ENCODE assay signal across 8 cellular contexts in the genomic region with DNA sequence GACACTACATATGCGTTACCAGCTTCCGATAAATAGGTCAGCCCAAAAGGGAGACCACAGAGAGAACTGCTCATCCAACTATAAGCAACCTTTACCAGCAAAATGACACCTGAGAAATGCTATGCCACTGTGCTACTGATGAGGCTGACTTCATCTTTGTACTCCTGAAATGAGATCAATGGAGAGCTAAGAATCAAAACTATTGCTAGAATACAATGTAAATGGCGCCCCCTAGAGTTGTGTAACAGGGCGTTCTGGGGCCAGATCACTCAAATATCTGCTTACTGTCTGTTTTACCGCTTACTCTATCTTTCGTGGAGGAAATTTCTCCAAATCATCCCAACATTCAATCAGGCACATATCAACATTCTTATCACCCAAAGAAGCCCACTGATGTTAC. TPM values are rescaled to one million over a fixed set of nuclear protein-coding genes. Genes with fewer than 3 reads are reported as not detected.
DNase-seq lines count a peak whose midpoint lies in the region; ATAC-seq and TF ChIP-seq lines count a peak whose summit lies in the region.

No MANE protein-coding gene starts in this region.

- no peaks in the 10 kb centered on the region for H3K36me3 ChIP-seq in aorta (ENCODE audit: control insufficient read depth in 1 of 2, insufficient read depth in 2 of 2, low read length in 1 of 2)

- no peaks in the 10 kb centered on the region for H3K9me3 ChIP-seq in aorta (ENCODE audit: control insufficient read depth, low read length)

- POLR2A ChIA-PET in WTC11 (lab: Charles Lee), result interaction anchor here (1.0 kb wide), 1 partner anchor 39 kb away, joined by 3 read pairs; a partner anchor contains a TSS

- CTCF ChIA-PET in WTC11 (lab: Charles Lee), result interaction anchor here (0.5 to 1.5 kb wide), 52 partner anchors 8 to 241 kb away, joined by 3 to 25 read pairs (median 4); a partner anchor contains a TSS

- H3K4me3 ChIP-seq in fibroblast of mammary gland (ENCODE audit: control insufficient read depth, low read depth, low read length), result no peak overlapping the region
- no peak overlapping the region for H3K4me3 ChIP-seq in aorta (ENCODE audit: low read length in 2 of 2)

- H3K4me1 ChIP-seq in aorta (ENCODE audit: control insufficient read depth in 1 of 2, insufficient read depth in 2 of 2, low read length in 2 of 2), result no peaks in the 10 kb centered on the region

- WGBS in aorta, 2 donors, result 57 to 65% methylated on average over 6 of the region's 6 CpGs

- no peaks in the 10 kb centered on the region for H3K27me3 ChIP-seq in aorta (ENCODE audit: control insufficient read depth in 1 of 2, insufficient read depth in 2 of 2, low read length in 1 of 2)

- peaks cover 18% of the 10 kb centered on the region for H3K4me1 Mint-ChIP-seq in WTC11

- no peak for ATAC-seq in WTC11
- ATAC-seq in aorta (ENCODE audit: low FRiP score), result no peak
- ATAC-seq in HG02623 (IDR thresholded peaks at IDR 0.05; ENCODE audit: unreplicated experiment), result no peak

- peak overlapping the region; percentile 77 for H3K27ac Mint-ChIP-seq in WTC11

- H3K27ac ChIP-seq in aorta (ENCODE audit: low read depth in 1 of 2, low read length in 2 of 2), result no peak overlapping the region

- H3K36me3 Mint-ChIP-seq in WTC11, result peaks cover 14% of the 10 kb centered on the region

- intact Hi-C loops in aorta (cut with DNase I), result loop anchor here in 1 of 2 donors (5.0 kb wide), 1 partner anchor 38 kb away; a partner anchor contains a TSS

- H3K4me3 Mint-ChIP-seq in WTC11, result no peak overlapping the region

- no peaks in the 10 kb centered on the region for H3K27me3 Mint-ChIP-seq in WTC11 (ENCODE audit: low read depth)

- peak; percentile 50 for DNase-seq in NOMO-1 treated with DMSO at 0.1 percent for 48 hours (lab: John Stamatoyannopoulos, UW; ENCODE audit: unreplicated experiment)
- DNase-seq in NOMO-1 treated with dmso at 0.1 percent for 144 hours (lab: John Stamatoyannopoulos, UW; ENCODE audit: unreplicated experiment), result no peak
- DNase-seq in NCI-H1092 (lab: John Stamatoyannopoulos, UW), result peak; percentile 14
- peak; percentile 36 for DNase-seq in WTC11 (ENCODE audit: low spot score)
- peak; percentile 47 for DNase-seq in fibroblast of mammary gland (ENCODE audit: low read depth)
- DNase-seq in stimulated activated CD4-positive, alpha-beta T cell treated with anti-CD3 and anti-CD28 coated beads, Interleukin-2, amount 100 ng/mL, for 48 hours, result peak; percentile 35 to 40
- DNase-seq in aorta, result no peak

- peak; percentile 40 for TF ChIP-seq CTCF in WTC11 (IDR thresholded peaks at IDR 0.05)
- TF ChIP-seq CTCF in fibroblast of mammary gland (conservative IDR thresholded peaks at IDR 0.05; ENCODE audit: control insufficient read depth, insufficient read depth, low read depth, low read length), result peak; percentile 53

- no peaks in the 10 kb centered on the region for H3K9me3 Mint-ChIP-seq in WTC11

TF ChIP-seq in WTC11, 78 proteins besides CTCF, POLR2A, EP300 and RAD21:
- TF ChIP-seq ZNF671 (CRISPR knock-in tag; IDR thresholded peaks at IDR 0.05) (no peak), SMAD3 (CRISPR knock-in tag; IDR thresholded peaks at IDR 0.05; ENCODE audit: borderline replicate concordance) (no peak)
- TF ChIP-seq, protein P1, sequence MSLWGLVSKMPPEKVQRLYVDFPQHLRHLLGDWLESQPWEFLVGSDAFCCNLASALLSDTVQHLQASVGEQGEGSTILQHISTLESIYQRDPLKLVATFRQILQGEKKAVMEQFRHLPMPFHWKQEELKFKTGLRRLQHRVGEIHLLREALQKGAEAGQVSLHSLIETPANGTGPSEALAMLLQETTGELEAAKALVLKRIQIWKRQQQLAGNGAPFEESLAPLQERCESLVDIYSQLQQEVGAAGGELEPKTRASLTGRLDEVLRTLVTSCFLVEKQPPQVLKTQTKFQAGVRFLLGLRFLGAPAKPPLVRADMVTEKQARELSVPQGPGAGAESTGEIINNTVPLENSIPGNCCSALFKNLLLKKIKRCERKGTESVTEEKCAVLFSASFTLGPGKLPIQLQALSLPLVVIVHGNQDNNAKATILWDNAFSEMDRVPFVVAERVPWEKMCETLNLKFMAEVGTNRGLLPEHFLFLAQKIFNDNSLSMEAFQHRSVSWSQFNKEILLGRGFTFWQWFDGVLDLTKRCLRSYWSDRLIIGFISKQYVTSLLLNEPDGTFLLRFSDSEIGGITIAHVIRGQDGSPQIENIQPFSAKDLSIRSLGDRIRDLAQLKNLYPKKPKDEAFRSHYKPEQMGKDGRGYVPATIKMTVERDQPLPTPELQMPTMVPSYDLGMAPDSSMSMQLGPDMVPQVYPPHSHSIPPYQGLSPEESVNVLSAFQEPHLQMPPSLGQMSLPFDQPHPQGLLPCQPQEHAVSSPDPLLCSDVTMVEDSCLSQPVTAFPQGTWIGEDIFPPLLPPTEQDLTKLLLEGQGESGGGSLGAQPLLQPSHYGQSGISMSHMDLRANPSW (CRISPR knock-in tag; conservative IDR thresholded peaks at IDR 0.05; ENCODE audit: low read depth), result no peak
- TF ChIP-seq, protein P2, sequence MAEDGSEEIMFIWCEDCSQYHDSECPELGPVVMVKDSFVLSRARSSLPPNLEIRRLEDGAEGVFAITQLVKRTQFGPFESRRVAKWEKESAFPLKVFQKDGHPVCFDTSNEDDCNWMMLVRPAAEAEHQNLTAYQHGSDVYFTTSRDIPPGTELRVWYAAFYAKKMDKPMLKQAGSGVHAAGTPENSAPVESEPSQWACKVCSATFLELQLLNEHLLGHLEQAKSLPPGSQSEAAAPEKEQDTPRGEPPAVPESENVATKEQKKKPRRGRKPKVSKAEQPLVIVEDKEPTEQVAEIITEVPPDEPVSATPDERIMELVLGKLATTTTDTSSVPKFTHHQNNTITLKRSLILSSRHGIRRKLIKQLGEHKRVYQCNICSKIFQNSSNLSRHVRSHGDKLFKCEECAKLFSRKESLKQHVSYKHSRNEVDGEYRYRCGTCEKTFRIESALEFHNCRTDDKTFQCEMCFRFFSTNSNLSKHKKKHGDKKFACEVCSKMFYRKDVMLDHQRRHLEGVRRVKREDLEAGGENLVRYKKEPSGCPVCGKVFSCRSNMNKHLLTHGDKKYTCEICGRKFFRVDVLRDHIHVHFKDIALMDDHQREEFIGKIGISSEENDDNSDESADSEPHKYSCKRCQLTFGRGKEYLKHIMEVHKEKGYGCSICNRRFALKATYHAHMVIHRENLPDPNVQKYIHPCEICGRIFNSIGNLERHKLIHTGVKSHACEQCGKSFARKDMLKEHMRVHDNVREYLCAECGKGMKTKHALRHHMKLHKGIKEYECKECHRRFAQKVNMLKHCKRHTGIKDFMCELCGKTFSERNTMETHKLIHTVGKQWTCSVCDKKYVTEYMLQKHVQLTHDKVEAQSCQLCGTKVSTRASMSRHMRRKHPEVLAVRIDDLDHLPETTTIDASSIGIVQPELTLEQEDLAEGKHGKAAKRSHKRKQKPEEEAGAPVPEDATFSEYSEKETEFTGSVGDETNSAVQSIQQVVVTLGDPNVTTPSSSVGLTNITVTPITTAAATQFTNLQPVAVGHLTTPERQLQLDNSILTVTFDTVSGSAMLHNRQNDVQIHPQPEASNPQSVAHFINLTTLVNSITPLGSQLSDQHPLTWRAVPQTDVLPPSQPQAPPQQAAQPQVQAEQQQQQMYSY (CRISPR knock-in tag; IDR thresholded peaks at IDR 0.05), result no peak
- TF ChIP-seq, protein P3, sequence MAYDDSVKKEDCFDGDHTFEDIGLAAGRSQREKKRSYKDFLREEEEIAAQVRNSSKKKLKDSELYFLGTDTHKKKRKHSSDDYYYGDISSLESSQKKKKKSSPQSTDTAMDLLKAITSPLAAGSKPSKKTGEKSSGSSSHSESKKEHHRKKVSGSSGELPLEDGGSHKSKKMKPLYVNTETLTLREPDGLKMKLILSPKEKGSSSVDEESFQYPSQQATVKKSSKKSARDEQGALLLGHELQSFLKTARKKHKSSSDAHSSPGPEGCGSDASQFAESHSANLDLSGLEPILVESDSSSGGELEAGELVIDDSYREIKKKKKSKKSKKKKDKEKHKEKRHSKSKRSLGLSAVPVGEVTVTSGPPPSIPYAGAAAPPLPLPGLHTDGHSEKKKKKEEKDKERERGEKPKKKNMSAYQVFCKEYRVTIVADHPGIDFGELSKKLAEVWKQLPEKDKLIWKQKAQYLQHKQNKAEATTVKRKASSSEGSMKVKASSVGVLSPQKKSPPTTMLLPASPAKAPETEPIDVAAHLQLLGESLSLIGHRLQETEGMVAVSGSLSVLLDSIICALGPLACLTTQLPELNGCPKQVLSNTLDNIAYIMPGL (CRISPR knock-in tag; IDR thresholded peaks at IDR 0.05), result no peak
- TF ChIP-seq, protein P4, sequence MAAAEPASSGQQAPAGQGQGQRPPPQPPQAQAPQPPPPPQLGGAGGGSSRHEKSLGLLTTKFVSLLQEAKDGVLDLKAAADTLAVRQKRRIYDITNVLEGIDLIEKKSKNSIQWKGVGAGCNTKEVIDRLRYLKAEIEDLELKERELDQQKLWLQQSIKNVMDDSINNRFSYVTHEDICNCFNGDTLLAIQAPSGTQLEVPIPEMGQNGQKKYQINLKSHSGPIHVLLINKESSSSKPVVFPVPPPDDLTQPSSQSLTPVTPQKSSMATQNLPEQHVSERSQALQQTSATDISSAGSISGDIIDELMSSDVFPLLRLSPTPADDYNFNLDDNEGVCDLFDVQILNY (CRISPR knock-in tag; IDR thresholded peaks at IDR 0.05), result no peak

RNA-seq across cellular contexts. Expression of a gene that starts 4.6 kb away (rescaled TPM):
- total RNA-seq in WTC11 (2021), result 63.8 to 64.7 TPM (median 64.4 TPM) in 3 replicates
- 10 to 100 TPM; 54.4 to 66.7 TPM for total RNA-seq in aorta
- polyA plus RNA-seq in aorta, result 10 to 100 TPM; 23.2 to 49.3 TPM

RNA-seq across cellular contexts. Expression of a gene that starts 16.0 kb away (rescaled TPM):
- total RNA-seq in WTC11 (2021) (7.7 to 9.9 TPM (median 8.2 TPM) in 3 replicates), aorta (10 to 100 TPM in 1 of 2 donors, 1 to 10 TPM in 1; 1.2 to 10.7 TPM)
- 1 to 10 TPM; 4.3 to 7.5 TPM for polyA plus RNA-seq in aorta

RNA-seq across cellular contexts. Expression of a gene that starts 21.7 kb away (rescaled TPM):
- total RNA-seq in WTC11 (2021) (23.0 to 27.4 TPM (median 26.7 TPM) in 3 replicates), aorta (10 to 100 TPM; 19.7 to 43.3 TPM)
- 10 to 100 TPM; 45.3 to 63.7 TPM for polyA plus RNA-seq in aorta

RNA-seq across cellular contexts. Expression of a gene that starts 37.4 kb away (rescaled TPM):
- total RNA-seq in WTC11 (2021), result 2.1 to 4.2 TPM (median 3.2 TPM) in 3 replicates
- 1 to 10 TPM; 1.8 to 5.2 TPM for total RNA-seq in aorta
- under 1 TPM in 1 of 2 donors, not detected in 1; 0.25 TPM for polyA plus RNA-seq in aorta

RNA-seq across cellular contexts. Expression of a gene that starts 39.2 kb away (rescaled TPM):
- total RNA-seq in WTC11 (2021), result 41.2 to 43.8 TPM (median 41.4 TPM) in 3 replicates
- total RNA-seq in aorta, result 10 to 100 TPM; 47.0 to 50.1 TPM
- polyA plus RNA-seq in aorta, result 10 to 100 TPM; 43.8 to 70.5 TPM

Comparison
In these comparisons a context has a peak if more than half of its experiments do, and no peak if none do; other contexts are left out.
1. DNase-seq: peak in NOMO-1 treated with DMSO at 0.1 percent for 48 hours (single experiment), NCI-H1092 (single experiment), WTC11 (single experiment), fibroblast of mammary gland (single experiment) and stimulated activated CD4-positive, alpha-beta T cell treated with anti-CD3 and anti-CD28 coated beads, Interleukin-2, amount 100 ng/mL, for 48 hours (2 of 2); none in NOMO-1 treated with dmso at 0.1 percent for 144 hours (single experiment) and aorta (0 of 2).